In the genomic region with DNA sequence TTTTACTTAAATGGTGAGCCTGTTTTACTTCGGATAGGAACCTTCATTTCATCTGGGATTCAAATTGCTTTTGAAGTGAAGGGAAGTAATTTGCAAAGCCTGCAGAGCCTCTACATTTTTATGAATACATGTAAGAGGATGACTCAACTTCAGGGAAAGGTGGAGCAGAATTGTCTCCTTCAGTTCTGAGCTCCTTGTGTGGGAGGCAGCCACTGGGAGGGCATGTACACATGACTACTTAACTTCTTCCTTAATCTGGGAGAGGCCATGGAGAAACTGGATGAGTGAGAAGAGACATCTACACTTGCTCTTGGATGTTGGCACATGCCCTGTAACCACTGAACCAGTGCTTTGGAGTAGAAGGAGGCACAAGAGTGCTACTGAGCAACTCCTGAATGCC, we compare ENCODE assay signal across 19 cellular contexts.
"Had no signal": no experiment of that assay in that cellular context is flagged by ENCODE, and none has a peak within 500 bp of the region (broad histone marks: within the 10 kb centered on the region; RNA-seq: fewer than 3 reads in every experiment).

No MANE protein-coding gene starts in this region.

- ATAC-seq: heart left ventricle had no signal

- H3K27ac Mint-ChIP-seq: activated naive CD8-positive, alpha-beta T cell treated with anti-CD3 and anti-CD28 coated beads for 36 hours had no signal

- H3K4me1 ChIP-seq: heart left ventricle, parathyroid adenoma, tibial artery, vagina had no signal

- H3K79me2 ChIP-seq: parathyroid adenoma had no signal

- DNase-seq: activated CD4-positive, alpha-beta T cell treated with anti-CD3 and anti-CD28 coated beads for 1 hour; activated CD4-positive, alpha-beta T cell treated with anti-CD3 and anti-CD28 coated beads, Interleukin-2, amount 50 U/mL, for 48 hours; activated gamma-delta T cell treated with Interleukin-2 at 50 U/mL for 16 hours; activated naive CD8-positive, alpha-beta T cell treated with anti-CD3 and anti-CD28 coated beads for 36 hours; activated T-cell treated with anti-CD3 and anti-CD28 coated beads, Interleukin-2, amount 50 U/mL, for 48 hours; anterior cingulate cortex; central memory CD4-positive, alpha-beta T cell; cortex of kidney; effector memory CD4-positive, alpha-beta T cell; erythroblast; foreskin fibroblast; heart left ventricle; stimulated activated CD4-positive, alpha-beta T cell treated with anti-CD3 and anti-CD28 coated beads, Interleukin-4, amount 100 ng/mL, for 4 hours; T-helper 9 cell; tibial artery had no signal

- H3K27me3 Mint-ChIP-seq: activated naive CD8-positive, alpha-beta T cell treated with anti-CD3 and anti-CD28 coated beads for 36 hours had no signal

- H3K9ac ChIP-seq: parathyroid adenoma had no signal

- H3K4me3 Mint-ChIP-seq: activated naive CD8-positive, alpha-beta T cell treated with anti-CD3 and anti-CD28 coated beads for 36 hours; neural crest cell had no signal

- H3K27ac ChIP-seq: heart left ventricle, parathyroid adenoma, tibial artery, vagina had no signal

- H3K9me3 ChIP-seq: heart left ventricle, tibial artery, vagina had no signal

- H3K27me3 ChIP-seq: heart left ventricle, tibial artery, vagina had no signal

- FAIRE-seq: islet of Langerhans had no signal

- H3K4me3 ChIP-seq: heart left ventricle, tibial artery, vagina had no signal

- H3K36me3 ChIP-seq: heart left ventricle, tibial artery, vagina had no signal

- H3K4me1 Mint-ChIP-seq: activated naive CD8-positive, alpha-beta T cell treated with anti-CD3 and anti-CD28 coated beads for 36 hours had no signal

- H3K36me3 Mint-ChIP-seq: activated naive CD8-positive, alpha-beta T cell treated with anti-CD3 and anti-CD28 coated beads for 36 hours had no signal

- H3K9me3 Mint-ChIP-seq: activated naive CD8-positive, alpha-beta T cell treated with anti-CD3 and anti-CD28 coated beads for 36 hours; neural crest cell had no signal

- H2AFZ ChIP-seq: parathyroid adenoma had no signal
